16 cellular contexts compared by ENCODE assay signal in genomic region chr7:75646551-75647102, GRCh38.
DNase-seq lines count a peak whose midpoint lies in the region; TF ChIP-seq lines count a peak whose summit lies in the region.
"Had no signal": no experiment of that assay in that cellular context is flagged by ENCODE, and none has a peak within 500 bp of the region (broad histone marks: within the 10 kb centered on the region; RNA-seq: fewer than 3 reads in every experiment).

No MANE protein-coding gene starts in this region.

- CTCF ChIA-PET in HEK293 (lab: Yijun Ruan, JAX): no interaction called here

- no peak overlapping the region for H4K8ac ChIP-seq in mesendoderm (ENCODE audit: low read depth, low read length)

- H3K79me2 ChIP-seq in mesendoderm (ENCODE audit: control insufficient read depth, insufficient read depth, low read length): no peaks in the 10 kb centered on the region

- no CpG with 5 or more reads among the region's 9 CpGs for WGBS in mesendoderm (ENCODE audit: extremely low coverage, insufficient coverage, low lambda C conversion rate)

- H3K56ac ChIP-seq in mesendoderm (ENCODE audit: low read length): no peak overlapping the region

- H3K9me3 ChIP-seq in HEK293 (ENCODE audit: control insufficient read depth, insufficient read depth, low read depth, low read length) (no peaks in the 10 kb centered on the region), WERI-Rb-1 (ENCODE audit: severe bottlenecking) (peaks cover 9% of the 10 kb centered on the region), MG63 (no peaks in the 10 kb centered on the region)

- H3K27ac ChIP-seq in HEK293 (ENCODE audit: extremely low read depth, low read depth, low read length) (no peak overlapping the region), WERI-Rb-1 (no peak overlapping the region), mesendoderm (ENCODE audit: low read depth, low read length) (no peak overlapping the region)

- no peak overlapping the region for H3K9ac ChIP-seq in mesendoderm (ENCODE audit: low read length)

- H3K36me3 ChIP-seq in HEK293 (ENCODE audit: control insufficient read depth in 2 of 2, insufficient read depth in 1 of 2, low read length in 2 of 2): no peaks in the 10 kb centered on the region
- H3K36me3 ChIP-seq in WERI-Rb-1: no peaks in the 10 kb centered on the region
- H3K36me3 ChIP-seq in mesendoderm (ENCODE audit: control insufficient read depth, insufficient read depth, low read length): no peaks in the 10 kb centered on the region
- no peaks in the 10 kb centered on the region for H3K36me3 ChIP-seq in MG63

- no peak overlapping the region for H3K4ac ChIP-seq in mesendoderm (ENCODE audit: low read depth, low read length)

- no peak overlapping the region for H2BK120ac ChIP-seq in mesendoderm (ENCODE audit: low read depth, low read length)

- H3K23ac ChIP-seq in mesendoderm (ENCODE audit: low read length): peak overlapping the region; percentile 94

- DNase-seq in DMS 273 (lab: John Stamatoyannopoulos, UW; ENCODE audit: unreplicated experiment) (peak; percentile 79), WERI-Rb-1 (no peak), mesendoderm (peak; percentile 44), SW 1271 (lab: John Stamatoyannopoulos, UW) (no peak), iPS-NIHi7 (ENCODE audit: extremely low spot score) (no peak), MG63 (no peak), NCI-H774 (lab: John Stamatoyannopoulos, UW) (no peak)
- DNase-seq: DMS153, HCEC 1CT, KG1, NCI-H1048, NCI-H1694, NCI-H526, PC-3 had no signal

- no peak overlapping the region for H2BK5ac ChIP-seq in mesendoderm (ENCODE audit: low read length)

- H3K79me1 ChIP-seq in mesendoderm (ENCODE audit: low read length): no peaks in the 10 kb centered on the region

- no peak overlapping the region for H2AK5ac ChIP-seq in mesendoderm (ENCODE audit: low read length)

- H3K4me2 ChIP-seq in mesendoderm (ENCODE audit: low read length): no peak overlapping the region
- H3K4me2 ChIP-seq: A549 had no signal

- POLR2A ChIA-PET in HEK293 (lab: Yijun Ruan, JAX): interaction anchor here (0.6 kb wide), 1 partner anchor 12 kb away, joined by 4 read pairs; no protein-coding TSS in a partner anchor

- H3K4me3 ChIP-seq in HEK293 (ENCODE audit: low read depth, low read length) (no peak overlapping the region), WERI-Rb-1 (ENCODE audit: low read depth, low read length) (no peak overlapping the region), mesendoderm (ENCODE audit: low read length) (no peak overlapping the region), MG63 (no peak overlapping the region)
- H3K4me3 ChIP-seq: A549 had no signal

- H3K27me3 ChIP-seq in WERI-Rb-1 (ENCODE audit: insufficient read depth, low read depth, severe bottlenecking): no peaks in the 10 kb centered on the region
- H3K27me3 ChIP-seq in mesendoderm (ENCODE audit: insufficient read depth, low read length, poor library complexity): no peaks in the 10 kb centered on the region
- no peaks in the 10 kb centered on the region for H3K27me3 ChIP-seq in MG63

- H4K5ac ChIP-seq in mesendoderm (ENCODE audit: low read length): no peak overlapping the region

- H2BK15ac ChIP-seq in mesendoderm (replicated peaks; ENCODE audit: low read depth): no peak overlapping the region

- no peak overlapping the region for H3K18ac ChIP-seq in mesendoderm (ENCODE audit: low read length)

- no peak for TF ChIP-seq CTCF in HEK293 (tag by site-specific recombination; IDR thresholded peaks at IDR 0.05)
- peak; percentile 24; the same call in 1 of the 2 replicates for TF ChIP-seq CTCF in WERI-Rb-1 (IDR thresholded peaks at IDR 0.05; ENCODE audit: low read depth, low read length)

- H3K4me1 ChIP-seq in HEK293 (ENCODE audit: control insufficient read depth, insufficient read depth, low read length) (no peaks in the 10 kb centered on the region), mesendoderm (ENCODE audit: control insufficient read depth, low read depth, low read length) (peaks cover 3% of the 10 kb centered on the region)

TF ChIP-seq in HEK293, 187 proteins besides CTCF, POLR2A, EP300 and RAD21:
- peak; percentile 49 for TF ChIP-seq ZIC2 (tag by site-specific recombination; IDR thresholded peaks at IDR 0.05)
- TF ChIP-seq ZNF302 (tag by site-specific recombination; IDR thresholded peaks at IDR 0.05; ENCODE audit: low read depth): no peak

Comparison
In these comparisons a context has a peak if more than half of its experiments do, and no peak if none do; other contexts are left out.
1. DNase-seq: peak in DMS 273 (single experiment) and mesendoderm (single experiment); none in WERI-Rb-1 (single experiment), SW 1271 (0 of 2), iPS-NIHi7 (single experiment), MG63 (single experiment) and NCI-H774 (single experiment).